19 cellular contexts compared by ENCODE assay signal in the genomic region with DNA sequence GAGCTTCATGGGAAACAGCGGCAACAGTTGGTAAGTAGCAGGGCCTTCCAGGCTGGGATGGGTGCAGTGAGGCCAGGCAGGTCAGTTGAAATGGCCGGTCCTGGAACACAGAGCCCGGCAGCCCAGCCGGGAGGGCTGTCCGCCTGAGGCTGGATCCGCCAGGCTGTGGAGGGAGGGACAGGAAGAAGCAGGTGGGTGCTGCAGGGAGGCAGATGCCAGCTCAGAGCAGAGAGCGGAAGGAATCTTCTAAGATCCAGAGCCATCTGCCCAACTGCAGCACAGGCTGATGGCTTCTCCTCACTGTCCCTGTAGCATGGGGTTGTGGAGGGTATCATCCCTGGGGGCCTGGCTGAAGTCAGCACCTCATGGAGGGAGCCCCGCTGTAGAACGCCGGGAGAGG. TPM values are rescaled to one million over a fixed set of nuclear protein-coding genes. Genes with fewer than 3 reads are reported as not detected.
DNase-seq lines count a peak whose midpoint lies in the region; ATAC-seq, FAIRE-seq and TF ChIP-seq lines count a peak whose summit lies in the region.
"Had no signal": no experiment of that assay in that cellular context is flagged by ENCODE, and none has a peak within 500 bp of the region (broad histone marks: within the 10 kb centered on the region; RNA-seq: fewer than 3 reads in every experiment).

No MANE protein-coding gene starts in this region.

- peaks cover 5% of the 10 kb centered on the region for H3K36me3 Mint-ChIP-seq in MCF 10A (ENCODE audit: insufficient read depth, unreplicated experiment)
- H3K36me3 Mint-ChIP-seq: immature natural killer cell had no signal

- peak overlapping the region; percentile 38 for H3K4me3 ChIP-seq in SJCRH30
- peak overlapping the region; percentile 33 for H3K4me3 ChIP-seq in rectal smooth muscle tissue (ENCODE audit: low read length)
- H3K4me3 ChIP-seq: BLaER1 had no signal

- CTCF ChIA-PET in MCF 10A (lab: Yijun Ruan, JAX): interaction anchor here (0.6 kb wide), 1 partner anchor 13 kb away, joined by 3 read pairs; no protein-coding TSS in a partner anchor

- H3K27ac ChIP-seq in SJCRH30 (no peak overlapping the region), rectal smooth muscle tissue (ENCODE audit: low read depth, low read length) (no peak overlapping the region)
- H3K27ac ChIP-seq: BLaER1, vagina had no signal

- FAIRE-seq in RCC 7860 (lab: Jason Lieb, UNC): no peak
- FAIRE-seq: HepG2 had no signal

- peak; percentile 17 for DNase-seq in GM03348 (ENCODE audit: low spot score)
- DNase-seq in SJCRH30: peak; percentile 69 to 75
- DNase-seq in cardiac septum (ENCODE audit: low spot score): peak; percentile 57
- no peak for DNase-seq in MCF 10A (ENCODE audit: unreplicated experiment)
- DNase-seq in RCC 7860 (ENCODE audit: low spot score): no peak
- DNase-seq in ureter (ENCODE audit: low spot score): no peak
- DNase-seq: activated CD4-positive, alpha-beta T cell treated with anti-CD3 and anti-CD28 coated beads, Interleukin-2, amount 10 ng/mL, durations not matched to agents 24 days and 14 days; activated T-cell treated with anti-CD3 and anti-CD28 coated beads, Interleukin-2, amount 50 U/mL, for 1 hour; amniotic stem cell; immature natural killer cell; NCI-H1048; Peyer's patch had no signal

- no peak for TF ChIP-seq CTCF in MCF 10A (IDR thresholded peaks at IDR 0.05; ENCODE audit: unreplicated experiment)

- H3K36me3 ChIP-seq in SJCRH30 (no peaks in the 10 kb centered on the region), rectal smooth muscle tissue (ENCODE audit: control insufficient read depth, insufficient read depth, low read length) (no peaks in the 10 kb centered on the region)
- H3K36me3 ChIP-seq: BLaER1, Peyer's patch, vagina had no signal

- no peaks in the 10 kb centered on the region for H3K9me3 ChIP-seq in SJCRH30 (replicated peaks)
- H3K9me3 ChIP-seq: BLaER1, Peyer's patch, vagina had no signal

- ATAC-seq in GM21515 (IDR thresholded peaks at IDR 0.05; ENCODE audit: unreplicated experiment): no peak
- ATAC-seq: HepG2 had no signal

- H3K9ac ChIP-seq in rectal smooth muscle tissue (ENCODE audit: low read length): no peak overlapping the region
- H3K9ac ChIP-seq: BLaER1 had no signal

- no peak overlapping the region for H3K27ac Mint-ChIP-seq in MCF 10A (ENCODE audit: low read depth, unreplicated experiment)
- H3K27ac Mint-ChIP-seq: activated CD4-positive, alpha-beta T cell treated with anti-CD3 and anti-CD28 coated beads, Interleukin-2, amount 10 ng/mL, durations not matched to agents 24 days and 14 days; immature natural killer cell had no signal

- no peaks in the 10 kb centered on the region for H3K27me3 Mint-ChIP-seq in MCF 10A (ENCODE audit: insufficient read depth, unreplicated experiment)

- H3K4me3 Mint-ChIP-seq in MCF 10A (ENCODE audit: unreplicated experiment): no peak overlapping the region
- H3K4me3 Mint-ChIP-seq: activated CD4-positive, alpha-beta T cell treated with anti-CD3 and anti-CD28 coated beads, Interleukin-2, amount 10 ng/mL, durations not matched to agents 24 days and 14 days; immature natural killer cell had no signal

- H3K27me3 ChIP-seq in SJCRH30 (peaks cover 10% of the 10 kb centered on the region; the same call in 1 of the 2 replicates), rectal smooth muscle tissue (ENCODE audit: control insufficient read depth, insufficient read depth, low read length) (no peaks in the 10 kb centered on the region)
- H3K27me3 ChIP-seq: BLaER1, Peyer's patch, vagina had no signal

- no peaks in the 10 kb centered on the region for H3K9me3 Mint-ChIP-seq in MCF 10A (ENCODE audit: unreplicated experiment)
- H3K9me3 Mint-ChIP-seq: activated CD4-positive, alpha-beta T cell treated with anti-CD3 and anti-CD28 coated beads, Interleukin-2, amount 10 ng/mL, durations not matched to agents 24 days and 14 days; immature natural killer cell had no signal

- H3K4me1 ChIP-seq in SJCRH30: peaks cover 5% of the 10 kb centered on the region; the same call in 1 of the 2 replicates
- no peaks in the 10 kb centered on the region for H3K4me1 ChIP-seq in rectal smooth muscle tissue (ENCODE audit: control insufficient read depth, insufficient read depth, low read length)
- H3K4me1 ChIP-seq: BLaER1, Peyer's patch had no signal

- no TSS peak for BruUV-seq in MCF 10A (replicated peaks; lab: Mats Ljungman, UMichigan)

- H3K4me1 Mint-ChIP-seq in MCF 10A (ENCODE audit: insufficient read depth, unreplicated experiment): peaks cover 15% of the 10 kb centered on the region
- H3K4me1 Mint-ChIP-seq: activated CD4-positive, alpha-beta T cell treated with anti-CD3 and anti-CD28 coated beads, Interleukin-2, amount 10 ng/mL, durations not matched to agents 24 days and 14 days; immature natural killer cell had no signal

- intact Hi-C loops in cardiac septum (cut with DNase I) (no loop called here), MCF 10A (cut with micrococcal nuclease) (no loop called here)

- POLR2A ChIA-PET in MCF 10A (lab: Yijun Ruan, JAX): no interaction called here

RNA-seq across cellular contexts. Expression of a gene that starts 0.6 kb away (rescaled TPM):
- total RNA-seq in SJCRH30 (2014; rRNA removed; shearing (Covaris generic)): 1.2 and 2.4 TPM in 2 replicates
- total RNA-seq in cardiac septum: 2.5 TPM
- 0.25 TPM in 1 of 2 replicates, not detected in the other for total RNA-seq in MCF 10A (2022)
- 20.7 TPM for total RNA-seq in ureter
- total RNA-seq: HepG2 had no signal

RNA-seq across cellular contexts. Expression of a gene that starts 24.7 kb away (rescaled TPM):
- total RNA-seq in SJCRH30 (2014; rRNA removed; shearing (Covaris generic)): 79.6 and 82.5 TPM in 2 replicates
- total RNA-seq in cardiac septum (46.2 TPM), MCF 10A (2022) (not detected in 2 replicates), ureter (119 TPM)
- total RNA-seq: activated CD4-positive, alpha-beta T cell treated with anti-CD3 and anti-CD28 coated beads, Interleukin-2, amount 10 ng/mL, durations not matched to agents 24 days and 14 days; HepG2; NCI-H460; T-helper 2 cell treated with Interferon-gamma antibody and Interleukin-4, amounts not matched to agents 100 ng/mL and 5 ng/mL, for 36 hours had no signal

RNA-seq across cellular contexts. Expression of a gene that starts 33.3 kb away (rescaled TPM):
- total RNA-seq in SJCRH30 (2014; rRNA removed; shearing (Covaris generic)): 38.3 and 43.1 TPM in 2 replicates
- total RNA-seq in cardiac septum (17.5 TPM), MCF 10A (2022) (14.5 and 18.2 TPM in 2 replicates), ureter (30.6 TPM)

RNA-seq across cellular contexts. Expression of a gene that starts 49.1 kb away (rescaled TPM):
- total RNA-seq in SJCRH30 (2014; rRNA removed; shearing (Covaris generic)): 15.2 and 15.3 TPM in 2 replicates
- total RNA-seq in cardiac septum: 9.7 TPM
- 30.4 and 33.0 TPM in 2 replicates for total RNA-seq in MCF 10A (2022)
- 22.7 TPM for total RNA-seq in ureter

Comparison
In these comparisons a context has a peak if more than half of its experiments do, and no peak if none do; other contexts are left out.
1. DNase-seq: peak in GM03348 (single experiment), SJCRH30 (2 of 2) and cardiac septum (single experiment); none in MCF 10A (single experiment), RCC 7860 (single experiment) and ureter (single experiment).
2. RNA of a gene that starts 24.7 kb away (total RNA-seq): 119 TPM in ureter (single experiment), 79.6 to 82.5 TPM in SJCRH30 and 46.2 TPM in cardiac septum (single experiment); not detected in MCF 10A; every median in the first group is over 10 times any median in the second.